Comparison of ENCODE assay signal across 19 cellular contexts in the genomic region with DNA sequence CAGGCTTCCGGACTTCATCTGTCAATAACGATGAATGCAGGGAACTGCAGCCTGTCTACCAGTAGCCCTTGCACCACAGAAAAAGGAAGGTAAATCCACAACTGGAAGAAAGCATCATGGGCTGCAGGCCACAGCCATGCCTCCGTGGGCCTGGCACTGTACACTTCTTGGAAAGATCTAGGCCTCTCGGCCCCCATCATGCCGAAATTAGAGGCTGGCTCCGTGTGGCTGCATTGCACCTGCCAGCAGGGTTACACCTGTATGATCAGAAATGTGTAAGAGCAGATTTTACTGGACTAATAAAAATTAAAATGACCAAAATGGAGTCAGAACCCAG. TPM values are rescaled to one million over a fixed set of nuclear protein-coding genes. Genes with fewer than 3 reads are reported as not detected.
DNase-seq lines count a peak whose midpoint lies in the region; ATAC-seq and TF ChIP-seq lines count a peak whose summit lies in the region.
"Had no signal": no experiment of that assay in that cellular context is flagged by ENCODE, and none has a peak within 500 bp of the region (broad histone marks: within the 10 kb centered on the region; RNA-seq: fewer than 3 reads in every experiment).

No MANE protein-coding gene starts in this region.

- no peaks in the 10 kb centered on the region for H3K4me1 ChIP-seq in hepatocyte (ENCODE audit: insufficient read depth)
- H3K4me1 ChIP-seq: parathyroid adenoma had no signal

- no peaks in the 10 kb centered on the region for H3K36me3 Mint-ChIP-seq in activated T-helper 1 cell treated with anti-CD3 and anti-CD28 coated beads, Interleukin-12 subunit alpha, Interleukin-12 subunit beta, Interleukin-2, Interleukin-4 antibody, amounts not matched to agents 30 ng/mL and 10 ng/mL and 1 ng/mL, durations not matched to agents 14 hours and 24 hours and 36 hours (ENCODE audit: low read depth)
- H3K36me3 Mint-ChIP-seq in natural killer cell, result no peaks in the 10 kb centered on the region

- intact Hi-C loops in activated T-helper 1 cell treated with anti-CD3 and anti-CD28 coated beads, Interleukin-12 subunit alpha, Interleukin-12 subunit beta, Interleukin-2, Interleukin-4 antibody, amounts not matched to agents 30 ng/mL and 10 ng/mL and 1 ng/mL, durations not matched to agents 14 hours and 24 hours and 36 hours (cut with micrococcal nuclease), result no loop called here
- intact Hi-C loops in natural killer cell (cut with micrococcal nuclease), result no loop called here

- WGBS in hepatocyte (ENCODE audit: low lambda C conversion rate, missing lambda C conversion rate), result 82% methylated on average over 6 of the region's 6 CpGs

- no peaks in the 10 kb centered on the region for H3K9me3 ChIP-seq in hepatocyte (ENCODE audit: low read depth)

- ATAC-seq in GM19397 (IDR thresholded peaks at IDR 0.05; ENCODE audit: unreplicated experiment), result peak; percentile 6
- ATAC-seq in natural killer cell, result no peak
- no peak for ATAC-seq in HG02588 (IDR thresholded peaks at IDR 0.05; ENCODE audit: unreplicated experiment)

- no peaks in the 10 kb centered on the region for H4K20me1 ChIP-seq in hepatocyte (ENCODE audit: insufficient read depth, poor library complexity, severe bottlenecking)

- H3K4me2 ChIP-seq in hepatocyte, result no peak overlapping the region
- H3K4me2 ChIP-seq: KMS-11 had no signal

- H2AFZ ChIP-seq in hepatocyte, result no peak overlapping the region
- H2AFZ ChIP-seq: parathyroid adenoma had no signal

- H3K79me2 ChIP-seq in hepatocyte, result no peaks in the 10 kb centered on the region
- H3K79me2 ChIP-seq: parathyroid adenoma had no signal

- H3K36me3 ChIP-seq in hepatocyte (replicated peaks; ENCODE audit: insufficient read depth, low read depth), result no peaks in the 10 kb centered on the region

- peak overlapping the region; percentile 84 for H3K27ac Mint-ChIP-seq in activated T-helper 1 cell treated with anti-CD3 and anti-CD28 coated beads, Interleukin-12 subunit alpha, Interleukin-12 subunit beta, Interleukin-2, Interleukin-4 antibody, amounts not matched to agents 30 ng/mL and 10 ng/mL and 1 ng/mL, durations not matched to agents 14 hours and 24 hours and 36 hours
- peak overlapping the region; percentile 33 to 77 for H3K27ac Mint-ChIP-seq in natural killer cell

- H3K4me1 Mint-ChIP-seq in activated T-helper 1 cell treated with anti-CD3 and anti-CD28 coated beads, Interleukin-12 subunit alpha, Interleukin-12 subunit beta, Interleukin-2, Interleukin-4 antibody, amounts not matched to agents 30 ng/mL and 10 ng/mL and 1 ng/mL, durations not matched to agents 14 hours and 24 hours and 36 hours (ENCODE audit: low read depth), result peaks cover 58% of the 10 kb centered on the region
- peaks cover 18 to 52% of the 10 kb centered on the region in 2 donors for H3K4me1 Mint-ChIP-seq in natural killer cell

- H3K27ac ChIP-seq in hepatocyte, result no peak overlapping the region
- H3K27ac ChIP-seq: KMS-11, parathyroid adenoma had no signal

- no peak overlapping the region for H3K4me3 ChIP-seq in hepatocyte
- H3K4me3 ChIP-seq: skin epidermis had no signal

- no peaks in the 10 kb centered on the region for H3K9me3 Mint-ChIP-seq in activated T-helper 1 cell treated with anti-CD3 and anti-CD28 coated beads, Interleukin-12 subunit alpha, Interleukin-12 subunit beta, Interleukin-2, Interleukin-4 antibody, amounts not matched to agents 30 ng/mL and 10 ng/mL and 1 ng/mL, durations not matched to agents 14 hours and 24 hours and 36 hours
- H3K9me3 Mint-ChIP-seq in natural killer cell, result no peaks in the 10 kb centered on the region

- peaks cover 10% of the 10 kb centered on the region for H3K27me3 ChIP-seq in hepatocyte

- peak; percentile 69 for DNase-seq in activated CD8-positive, alpha-beta memory T cell treated with anti-CD3 and anti-CD28 coated beads for 24 hours
- no peak for DNase-seq in activated CD8-positive, alpha-beta memory T cell treated with anti-CD3 and anti-CD28 coated beads, Interleukin-2, amount 50 U/mL, for 4 hours
- DNase-seq in activated T-helper 1 cell treated with anti-CD3 and anti-CD28 coated beads, Interleukin-12 subunit alpha, Interleukin-12 subunit beta, Interleukin-2, Interleukin-4 antibody, amounts not matched to agents 30 ng/mL and 10 ng/mL and 1 ng/mL, durations not matched to agents 14 hours and 24 hours and 36 hours (ENCODE audit: low spot score), result no peak
- DNase-seq in natural killer cell, result no peak
- DNase-seq in hepatocyte (ENCODE audit: low spot score), result no peak
- DNase-seq in mesenteric fat pad (ENCODE audit: low spot score), result no peak
- DNase-seq: ACHN, DMS 273 treated with DMSO at 0.1 percent for 48 hours, HCEC 1CT, head of caudate nucleus, kidney, NCI-H1694, NCI-H510A, OCI-M1 had no signal

- peak overlapping the region; percentile 75 for H3K4me3 Mint-ChIP-seq in activated T-helper 1 cell treated with anti-CD3 and anti-CD28 coated beads, Interleukin-12 subunit alpha, Interleukin-12 subunit beta, Interleukin-2, Interleukin-4 antibody, amounts not matched to agents 30 ng/mL and 10 ng/mL and 1 ng/mL, durations not matched to agents 14 hours and 24 hours and 36 hours
- H3K4me3 Mint-ChIP-seq in natural killer cell, result peak overlapping the region; percentile 81

- no peaks in the 10 kb centered on the region for H3K27me3 Mint-ChIP-seq in activated T-helper 1 cell treated with anti-CD3 and anti-CD28 coated beads, Interleukin-12 subunit alpha, Interleukin-12 subunit beta, Interleukin-2, Interleukin-4 antibody, amounts not matched to agents 30 ng/mL and 10 ng/mL and 1 ng/mL, durations not matched to agents 14 hours and 24 hours and 36 hours (ENCODE audit: insufficient read depth)
- peaks cover 57 to 65% of the 10 kb centered on the region in 2 donors for H3K27me3 Mint-ChIP-seq in natural killer cell (ENCODE audit: low read depth in 2 of 2)

- TF ChIP-seq CTCF in natural killer cell (IDR thresholded peaks at IDR 0.05) (no peak), hepatocyte (IDR thresholded peaks at IDR 0.05; ENCODE audit: poor library complexity) (no peak)

- H3K9me2 ChIP-seq in hepatocyte (replicated peaks; ENCODE audit: insufficient read depth), result no peaks in the 10 kb centered on the region

RNA-seq across cellular contexts. Expression of a gene that starts 52.2 kb away (rescaled TPM):
- 0.27 and 0.44 TPM in 2 replicates for total RNA-seq in activated T-helper 1 cell treated with anti-CD3 and anti-CD28 coated beads, Interleukin-12 subunit alpha, Interleukin-12 subunit beta, Interleukin-2, Interleukin-4 antibody, amounts not matched to agents 30 ng/mL and 10 ng/mL and 1 ng/mL, durations not matched to agents 14 hours and 24 hours and 36 hours
- total RNA-seq in natural killer cell, result under 1 TPM; 0.41 to 0.90 (median 0.49) TPM
- total RNA-seq in hepatocyte, result 1.0 and 1.2 TPM in 2 replicates
- polyA plus RNA-seq in hepatocyte, result 0.52 and 0.59 TPM in 2 replicates
- total RNA-seq in mesenteric fat pad, result 0.84 TPM
